18 cellular contexts compared by ENCODE assay signal in genomic region chr1:107740574-107740973, GRCh38.
DNase-seq lines count a peak whose midpoint lies in the region; ATAC-seq and FAIRE-seq lines count a peak whose summit lies in the region.
"Had no signal": no experiment of that assay in that cellular context is flagged by ENCODE, and none has a peak within 500 bp of the region (broad histone marks: within the 10 kb centered on the region; RNA-seq: fewer than 3 reads in every experiment).

No MANE protein-coding gene starts in this region.

- H3K27ac ChIP-seq in BLaER1, result peak overlapping the region; percentile 75
- H3K27ac ChIP-seq: Peyer's patch had no signal

- peak; percentile 82 for FAIRE-seq in RCC 7860 (lab: Jason Lieb, UNC)

- DNase-seq in RCC 7860 (ENCODE audit: low spot score) (no peak), glomerular visceral epithelial cell (ENCODE audit: extremely low spot score) (peak; percentile 16), renal cortical epithelial cell (ENCODE audit: low read depth) (peak; percentile 7), cerebellar nuclear complex (lab: John Stamatoyannopoulos, UW) (no peak), HuH-7 (ENCODE audit: low spot score) (no peak), Right ventricle myocardium inferior (ENCODE audit: missing footprints) (no peak)
- DNase-seq: CD4-positive, alpha-beta memory T cell; DMS79 treated with DMSO at 0.1 percent for 48 hours; GDM1; NCI-H1105 treated with DMSO at 0.1 percent for 48 hours; NCI-H187 treated with DMSO at 0.1 percent for 48 hours; NCI-H2171 treated with DMSO at 0.1 percent for 48 hours; NCI-H774; Peyer's patch; SHP77 treated with DMSO at 0.1 percent for 48 hours had no signal

- no peak overlapping the region for H3K9ac ChIP-seq in BLaER1

- peaks cover 63% of the 10 kb centered on the region; the same call in 1 of the 2 replicates for H3K36me3 ChIP-seq in BLaER1
- H3K36me3 ChIP-seq: Peyer's patch had no signal

- H3K4me3 ChIP-seq in BLaER1, result no peak overlapping the region
- H3K4me3 ChIP-seq: GM23338, Peyer's patch had no signal

- intact Hi-C loops in Right ventricle myocardium inferior (cut with DNase I), result no loop called here

- H3K27me3 ChIP-seq in BLaER1, result no peaks in the 10 kb centered on the region
- H3K27me3 ChIP-seq: Peyer's patch had no signal

- H3K4me2 ChIP-seq in BLaER1, result peak overlapping the region; percentile 78
- H3K4me2 ChIP-seq: GM23338 had no signal

- H3K9me3 ChIP-seq in BLaER1, result peaks cover 7% of the 10 kb centered on the region; the same call in 1 of the 2 replicates
- H3K9me3 ChIP-seq: Peyer's patch had no signal

- no peaks in the 10 kb centered on the region for H4K20me1 ChIP-seq in BLaER1

- ATAC-seq in Right ventricle myocardium inferior, result no peak
- no peak for ATAC-seq in HG02970 (IDR thresholded peaks at IDR 0.05; ENCODE audit: low FRiP score, unreplicated experiment)
- ATAC-seq: GM23338 had no signal

- peaks cover 57% of the 10 kb centered on the region for H3K4me1 ChIP-seq in BLaER1
- H3K4me1 ChIP-seq: Peyer's patch had no signal

Comparison
In these comparisons a context has a peak if more than half of its experiments do, and no peak if none do; other contexts are left out.
1. DNase-seq: peak in glomerular visceral epithelial cell (single experiment) and renal cortical epithelial cell (single experiment); none in RCC 7860 (single experiment), cerebellar nuclear complex (0 of 2), HuH-7 (single experiment) and Right ventricle myocardium inferior (single experiment).